27 cellular contexts compared by ENCODE assay signal in the genomic region with DNA sequence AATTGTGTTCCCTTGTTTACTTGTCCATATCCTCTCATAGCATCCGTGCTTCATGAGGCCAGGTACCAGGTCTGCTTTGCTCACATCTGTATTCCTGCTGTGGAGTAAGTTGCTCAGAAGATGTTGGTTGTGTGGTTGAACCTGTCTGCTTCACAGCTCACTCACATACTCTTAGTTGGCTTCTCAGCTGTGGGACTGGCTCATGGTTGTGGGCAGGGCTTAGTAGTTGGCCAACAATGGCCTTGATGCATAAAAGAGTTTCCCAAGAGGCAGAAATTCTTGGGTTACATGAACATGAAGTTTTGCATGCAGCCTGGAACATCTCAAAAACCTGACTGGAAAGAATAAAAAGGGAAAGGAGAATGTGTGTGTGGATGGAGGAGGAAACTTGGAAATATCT. TPM values are rescaled to one million over a fixed set of nuclear protein-coding genes. Genes with fewer than 3 reads are reported as not detected.
"Had no signal": no experiment of that assay in that cellular context is flagged by ENCODE, and none has a peak within 500 bp of the region (broad histone marks: within the 10 kb centered on the region; RNA-seq: fewer than 3 reads in every experiment).

No MANE protein-coding gene starts in this region.

- ATAC-seq: activated naive CD4-positive, alpha-beta T cell treated with anti-CD3 and anti-CD28 coated beads, Interleukin-2, amount 50 U/mL, for 72 hours; activated T-cell treated with anti-CD3 and anti-CD28 coated beads, Interleukin-2, amount 50 U/mL, for 4 hours; activated T-helper 17 cell treated with anti-CD3 and anti-CD28 coated beads, Interleukin-2, amount 50 U/mL, for 72 hours; gastrocnemius medialis; left cardiac atrium; right lobe of liver had no signal

- H3K4me3 ChIP-seq: cardiac muscle cell, coronary artery, dorsolateral prefrontal cortex, esophagus muscularis mucosa, gastrocnemius medialis, right lobe of liver, thoracic aorta, vagina had no signal

- H3K4me1 ChIP-seq: esophagus muscularis mucosa, gastrocnemius medialis, right lobe of liver, vagina had no signal

- H3K27me3 ChIP-seq: dorsolateral prefrontal cortex, esophagus muscularis mucosa, gastrocnemius medialis, right lobe of liver, vagina had no signal

- H3K27me3 Mint-ChIP-seq: activated T-helper 17 cell treated with anti-CD3 and anti-CD28 coated beads, Interleukin-2, amount 50 U/mL, for 72 hours had no signal

- H3K27ac Mint-ChIP-seq: activated T-helper 17 cell treated with anti-CD3 and anti-CD28 coated beads, Interleukin-2, amount 50 U/mL, for 72 hours; nephron; progenitor cell of endocrine pancreas had no signal

- H3K4me1 Mint-ChIP-seq: nephron had no signal

- H3K27ac ChIP-seq: cardiac muscle cell, coronary artery, dorsolateral prefrontal cortex, esophagus muscularis mucosa, gastrocnemius medialis, right lobe of liver, thoracic aorta, vagina, VCaP had no signal

- H3K36me3 ChIP-seq: cardiac muscle cell, gastrocnemius medialis, right lobe of liver, thoracic aorta, vagina had no signal

- H3K36me3 Mint-ChIP-seq: activated naive CD4-positive, alpha-beta T cell treated with anti-CD3 and anti-CD28 coated beads, Interleukin-2, amount 50 U/mL, for 72 hours had no signal

- H3K9me3 Mint-ChIP-seq: activated naive CD4-positive, alpha-beta T cell treated with anti-CD3 and anti-CD28 coated beads, Interleukin-2, amount 50 U/mL, for 72 hours; activated T-cell treated with anti-CD3 and anti-CD28 coated beads, Interleukin-2, amount 50 U/mL, for 4 hours; activated T-helper 17 cell treated with anti-CD3 and anti-CD28 coated beads, Interleukin-2, amount 50 U/mL, for 72 hours; nephron had no signal

- DNase-seq: activated CD4-positive, alpha-beta T cell treated with anti-CD3 and anti-CD28 coated beads for 4 hours; activated CD4-positive, alpha-beta T cell treated with anti-CD3 and anti-CD28 coated beads, Interleukin-2, amount 50 U/mL, for 4 hours; activated naive CD4-positive, alpha-beta T cell; activated T-cell treated with anti-CD3 and anti-CD28 coated beads, Interleukin-2, amount 50 U/mL, for 4 hours; anterior cingulate cortex; dorsolateral prefrontal cortex; effector memory CD4-positive, alpha-beta T cell; gastrocnemius medialis; glutamatergic neuron; left cardiac atrium; mammary epithelial cell; stimulated activated CD4-positive, alpha-beta T cell treated with anti-CD3 and anti-CD28 coated beads, Interleukin-2, amount 100 ng/mL, for 48 hours; stimulated activated naive CD4-positive, alpha-beta T cell treated with Interleukin-2 at 50 U/mL for 16 hours; T-helper 9 cell; trophoblast cell had no signal

- H3K4me3 Mint-ChIP-seq: activated T-cell treated with anti-CD3 and anti-CD28 coated beads, Interleukin-2, amount 50 U/mL, for 4 hours; activated T-helper 17 cell treated with anti-CD3 and anti-CD28 coated beads, Interleukin-2, amount 50 U/mL, for 72 hours; nephron had no signal

- H3K9me3 ChIP-seq: esophagus muscularis mucosa, gastrocnemius medialis, right lobe of liver, thoracic aorta, vagina had no signal

RNA-seq across cellular contexts. Expression of a gene that starts 17.0 kb away (rescaled TPM):
- total RNA-seq: endothelial cell of umbilical vein had no signal
